20 cellular contexts compared by ENCODE assay signal in the genomic region with DNA sequence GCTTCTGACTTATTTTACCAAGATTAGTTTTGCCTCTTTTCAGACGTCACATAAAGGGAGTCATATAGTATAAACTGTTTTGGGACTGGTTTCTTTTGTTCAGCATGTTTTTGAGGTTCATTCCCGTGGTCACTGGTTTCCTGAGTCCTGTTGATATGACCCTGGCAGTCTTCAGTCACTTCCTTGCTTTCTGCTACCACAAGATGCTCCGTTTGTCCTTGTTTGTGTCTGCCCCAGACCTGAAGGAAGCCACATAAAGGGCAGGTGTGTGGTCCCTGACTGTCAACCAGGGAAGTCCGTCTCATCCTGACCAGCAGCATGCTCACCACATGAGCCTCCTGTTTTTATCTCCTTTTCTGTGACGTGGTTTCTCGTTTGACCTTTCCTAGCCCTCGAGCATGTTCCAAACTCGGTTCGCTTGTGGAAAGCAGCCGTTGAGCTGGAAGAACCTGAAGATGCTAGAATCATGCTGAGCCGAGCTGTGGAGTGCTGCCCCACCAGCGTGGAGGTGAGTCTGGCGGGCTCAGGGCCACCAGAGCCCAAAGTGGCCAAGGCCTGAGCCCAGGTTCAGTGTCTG. TPM values are rescaled to one million over a fixed set of nuclear protein-coding genes. Genes with fewer than 3 reads are reported as not detected.
DNase-seq lines count a peak whose midpoint lies in the region; ATAC-seq and TF ChIP-seq lines count a peak whose summit lies in the region.
"Had no signal": no experiment of that assay in that cellular context is flagged by ENCODE, and none has a peak within 500 bp of the region (broad histone marks: within the 10 kb centered on the region; RNA-seq: fewer than 3 reads in every experiment).

No MANE protein-coding gene starts in this region.

- peaks cover 63% of the 10 kb centered on the region for H3K4me1 Mint-ChIP-seq in activated T-cell treated with anti-CD3 and anti-CD28 coated beads, Interleukin-2, amount 50 U/mL, for 72 hours (ENCODE audit: low read depth)
- peaks cover 30% of the 10 kb centered on the region for H3K4me1 Mint-ChIP-seq in stimulated activated effector memory CD8-positive, alpha-beta T cell treated with anti-CD3 and anti-CD28 coated beads, Interleukin-12 subunit alpha, Interleukin-12 subunit beta, amount 100 ng/mL, for 72 hours

- H3K27me3 Mint-ChIP-seq in activated T-cell treated with anti-CD3 and anti-CD28 coated beads, Interleukin-2, amount 50 U/mL, for 72 hours (ENCODE audit: low read depth), result no peaks in the 10 kb centered on the region

- no peaks in the 10 kb centered on the region for H3K9me3 ChIP-seq in SK-N-MC (ENCODE audit: low read depth, low read length)
- H3K9me3 ChIP-seq in prostate gland, result no peaks in the 10 kb centered on the region
- H3K9me3 ChIP-seq: esophagus muscularis mucosa, neutrophil, SK-N-SH had no signal

- peak; percentile 59 to 68 for ATAC-seq in activated T-cell treated with anti-CD3 and anti-CD28 coated beads, Interleukin-2, amount 50 U/mL, for 72 hours (replicated peaks in 1 of 2)
- no peak for ATAC-seq in stimulated activated effector memory CD8-positive, alpha-beta T cell treated with anti-CD3 and anti-CD28 coated beads, Interleukin-12 subunit alpha, Interleukin-12 subunit beta, amount 100 ng/mL, for 72 hours
- no peak for ATAC-seq in HG03039 (IDR thresholded peaks at IDR 0.05; ENCODE audit: unreplicated experiment)
- ATAC-seq: HCT116, left lobe of liver had no signal

- TF ChIP-seq CTCF in prostate gland (IDR thresholded peaks at IDR 0.05), result no peak

- peak overlapping the region; percentile 5 for H3K27ac Mint-ChIP-seq in activated T-cell treated with anti-CD3 and anti-CD28 coated beads, Interleukin-2, amount 50 U/mL, for 72 hours
- H3K27ac Mint-ChIP-seq in stimulated activated effector memory CD8-positive, alpha-beta T cell treated with anti-CD3 and anti-CD28 coated beads, Interleukin-12 subunit alpha, Interleukin-12 subunit beta, amount 100 ng/mL, for 72 hours, result peak overlapping the region; percentile 2
- H3K27ac Mint-ChIP-seq: CD14-positive monocyte had no signal

- no peak overlapping the region for H3K9ac ChIP-seq in SK-N-MC (ENCODE audit: insufficient read length)
- H3K9ac ChIP-seq: SK-N-SH had no signal

- H3K27ac ChIP-seq in SK-N-MC (peak overlapping the region; percentile 62; the same call in 1 of the 2 replicates), prostate gland (no peak overlapping the region)
- H3K27ac ChIP-seq: esophagus muscularis mucosa, HL-60, neutrophil had no signal

- H3K9me3 Mint-ChIP-seq in activated T-cell treated with anti-CD3 and anti-CD28 coated beads, Interleukin-2, amount 50 U/mL, for 72 hours, result peaks cover 2 to 4% of the 10 kb centered on the region in 2 donors
- no peaks in the 10 kb centered on the region for H3K9me3 Mint-ChIP-seq in stimulated activated effector memory CD8-positive, alpha-beta T cell treated with anti-CD3 and anti-CD28 coated beads, Interleukin-12 subunit alpha, Interleukin-12 subunit beta, amount 100 ng/mL, for 72 hours

- H3K4me3 ChIP-seq in SK-N-MC, result no peak overlapping the region
- H3K4me3 ChIP-seq in prostate gland, result no peak overlapping the region
- H3K4me3 ChIP-seq: esophagus muscularis mucosa had no signal

- 95% methylated on average over 13 of the region's 13 CpGs for WGBS in prostate gland

- peak; percentile 20 to 37 for DNase-seq in activated T-cell treated with anti-CD3 and anti-CD28 coated beads, Interleukin-2, amount 50 U/mL, for 72 hours
- no peak for DNase-seq in activated T-cell treated with anti-CD3 and anti-CD28 coated beads for 4 hours
- no peak for DNase-seq in SK-N-MC (ENCODE audit: low read depth, low spot score)
- DNase-seq in astrocyte of the hippocampus (ENCODE audit: low read depth, low spot score), result peak; percentile 18
- DNase-seq in stimulated activated effector memory CD8-positive, alpha-beta T cell treated with anti-CD3 and anti-CD28 coated beads, Interleukin-12 subunit alpha, Interleukin-12 subunit beta, amount 100 ng/mL, for 72 hours (ENCODE audit: low spot score in 2 of 2), result no peak
- DNase-seq in NCI-H2196 treated with DMSO at 0.1 percent for 48 hours (lab: John Stamatoyannopoulos, UW; ENCODE audit: unreplicated experiment), result no peak
- DNase-seq in prostate gland (ENCODE audit: low spot score), result no peak
- DNase-seq: anterior cingulate cortex; DMS 273 treated with DMSO at 0.1 percent for 48 hours; NCI-H2029 treated with DMSO at 0.1 percent for 48 hours; NK-92 treated with Interleukin-12 subunit alpha and Interleukin-12 subunit beta, amount 100 ng/mL, for 24 hours; SK-N-SH had no signal

- H3K4me1 ChIP-seq in prostate gland (replicated peaks), result no peaks in the 10 kb centered on the region

- peaks cover 17 to 49% of the 10 kb centered on the region in 2 donors for H3K36me3 Mint-ChIP-seq in activated T-cell treated with anti-CD3 and anti-CD28 coated beads, Interleukin-2, amount 50 U/mL, for 72 hours (ENCODE audit: insufficient read depth in 2 of 2)
- H3K36me3 Mint-ChIP-seq in stimulated activated effector memory CD8-positive, alpha-beta T cell treated with anti-CD3 and anti-CD28 coated beads, Interleukin-12 subunit alpha, Interleukin-12 subunit beta, amount 100 ng/mL, for 72 hours, result peaks cover 77% of the 10 kb centered on the region

- peak overlapping the region; percentile 9 to 53 for H3K4me3 Mint-ChIP-seq in activated T-cell treated with anti-CD3 and anti-CD28 coated beads, Interleukin-2, amount 50 U/mL, for 72 hours
- H3K4me3 Mint-ChIP-seq in stimulated activated effector memory CD8-positive, alpha-beta T cell treated with anti-CD3 and anti-CD28 coated beads, Interleukin-12 subunit alpha, Interleukin-12 subunit beta, amount 100 ng/mL, for 72 hours, result no peak overlapping the region
- H3K4me3 Mint-ChIP-seq: CD14-positive monocyte had no signal

- peaks cover 61% of the 10 kb centered on the region for H3K36me3 ChIP-seq in SK-N-MC (ENCODE audit: insufficient read depth, low read length)
- peaks cover 5 to 13% of the 10 kb centered on the region in 2 donors for H3K36me3 ChIP-seq in prostate gland

- TF ChIP-seq POLR2A in prostate gland (IDR thresholded peaks at IDR 0.05), result no peak

- intact Hi-C loops in prostate gland (cut with DNase I), result no loop called here

- H3K27me3 ChIP-seq in prostate gland (replicated peaks; ENCODE audit: insufficient read depth), result no peaks in the 10 kb centered on the region
- H3K27me3 ChIP-seq: esophagus muscularis mucosa, neutrophil had no signal

RNA-seq across cellular contexts. Expression of a gene that starts 26.1 kb away (rescaled TPM):
- total RNA-seq in activated T-cell treated with anti-CD3 and anti-CD28 coated beads, Interleukin-2, amount 50 U/mL, for 72 hours, result 10 to 100 TPM; 28.6 to 35.6 TPM
- total RNA-seq in prostate gland, result 1 to 10 TPM in 1 of 2 donors, under 1 TPM in 1; 0.64 to 3.1 TPM

RNA-seq across cellular contexts. Expression of a gene that starts 29.0 kb away (rescaled TPM):
- total RNA-seq in activated T-cell treated with anti-CD3 and anti-CD28 coated beads, Interleukin-2, amount 50 U/mL, for 72 hours, result 10 to 100 TPM; 77.5 to 95.7 TPM
- total RNA-seq in prostate gland, result 10 to 100 TPM; 60.9 to 99.6 TPM

RNA-seq across cellular contexts. Expression of a gene that starts 30.5 kb away (rescaled TPM):
- total RNA-seq in activated T-cell treated with anti-CD3 and anti-CD28 coated beads, Interleukin-2, amount 50 U/mL, for 72 hours, result 10 to 100 TPM; 54.6 to 77.0 TPM
- 10 to 100 TPM in 1 of 2 donors, 1 to 10 TPM in 1; 6.0 to 14.7 TPM for total RNA-seq in prostate gland
- total RNA-seq: G401 had no signal

RNA-seq across cellular contexts. Expression of a gene that starts 39.5 kb away (rescaled TPM):
- under 1 TPM; 0.46 to 0.72 TPM for total RNA-seq in activated T-cell treated with anti-CD3 and anti-CD28 coated beads, Interleukin-2, amount 50 U/mL, for 72 hours
- 10 to 100 TPM in 1 of 2 donors, 1 to 10 TPM in 1; 4.7 to 12.8 TPM for total RNA-seq in prostate gland

RNA-seq across cellular contexts. Expression of a gene that starts 40.2 kb away (rescaled TPM):
- total RNA-seq in activated T-cell treated with anti-CD3 and anti-CD28 coated beads, Interleukin-2, amount 50 U/mL, for 72 hours, result 10 to 100 TPM; 20.0 to 20.6 TPM
- total RNA-seq in prostate gland, result 10 to 100 TPM; 12.2 to 24.6 TPM

Comparison
In these comparisons a context has a peak if more than half of its experiments do, and no peak if none do; other contexts are left out.
1. DNase-seq: peak in activated T-cell treated with anti-CD3 and anti-CD28 coated beads, Interleukin-2, amount 50 U/mL, for 72 hours (2 of 2) and astrocyte of the hippocampus (single experiment); none in activated T-cell treated with anti-CD3 and anti-CD28 coated beads for 4 hours (single experiment), SK-N-MC (single experiment), stimulated activated effector memory CD8-positive, alpha-beta T cell treated with anti-CD3 and anti-CD28 coated beads, Interleukin-12 subunit alpha, Interleukin-12 subunit beta, amount 100 ng/mL, for 72 hours (0 of 2), NCI-H2196 treated with DMSO at 0.1 percent for 48 hours (single experiment) and prostate gland (single experiment).
2. ATAC-seq: peak in activated T-cell treated with anti-CD3 and anti-CD28 coated beads, Interleukin-2, amount 50 U/mL, for 72 hours (2 of 2); none in stimulated activated effector memory CD8-positive, alpha-beta T cell treated with anti-CD3 and anti-CD28 coated beads, Interleukin-12 subunit alpha, Interleukin-12 subunit beta, amount 100 ng/mL, for 72 hours (single experiment) and HG03039 (single experiment).
3. RNA of a gene that starts 26.1 kb away (total RNA-seq): 28.6 to 35.6 TPM in activated T-cell treated with anti-CD3 and anti-CD28 coated beads, Interleukin-2, amount 50 U/mL, for 72 hours; 0.64 to 3.1 TPM in prostate gland; every median in the first group is over 4 times any median in the second.